ENCODE assay signal across 8 cellular contexts in the genomic region with DNA sequence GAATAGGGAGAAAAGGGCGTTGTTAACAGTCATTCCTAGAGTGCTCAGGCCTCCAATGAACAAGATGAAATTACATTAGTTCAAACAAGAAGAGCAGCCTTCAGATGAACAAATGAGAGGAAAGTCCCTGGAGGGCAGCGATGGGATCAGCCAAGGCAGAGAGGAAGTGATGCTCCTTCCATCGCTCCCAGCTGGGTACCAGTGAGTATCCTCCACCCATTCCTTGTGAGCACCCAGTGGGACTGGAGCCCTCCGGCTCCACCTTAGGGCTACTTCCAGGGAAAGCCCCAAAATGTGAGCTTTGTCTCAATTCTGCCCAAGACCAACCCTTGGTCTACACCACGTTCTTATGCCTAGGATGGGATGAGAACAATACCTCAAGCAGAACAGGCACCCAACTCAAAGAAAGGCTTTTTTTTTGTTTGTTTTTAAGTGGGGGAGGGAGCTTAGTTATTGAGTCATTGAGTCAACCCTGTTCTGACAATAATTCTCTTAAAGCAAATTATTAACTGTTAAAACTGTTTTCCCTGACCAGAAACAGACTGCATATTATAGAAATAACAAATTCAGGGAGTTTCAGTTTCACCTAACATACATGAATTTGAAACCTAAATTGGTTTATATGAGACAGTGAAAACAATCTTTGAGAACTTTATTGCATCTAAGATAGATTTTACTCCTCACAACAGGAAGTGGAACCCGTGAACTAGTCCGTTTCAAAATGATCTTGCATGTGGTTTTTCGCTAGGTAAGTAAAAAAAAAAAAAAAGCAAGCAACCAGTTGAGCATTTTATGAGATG.
A peak's percentile ranks its signal among the peaks of the same experiment; 100 is the strongest.
DNase-seq lines count a peak whose midpoint lies in the region; ATAC-seq and TF ChIP-seq lines count a peak whose summit lies in the region.

No MANE protein-coding gene starts in this region.

- H3K36me3 ChIP-seq in body of pancreas (replicated peaks in 1 of 2; ENCODE audit: insufficient read depth in 1 of 2, low read depth in 2 of 2) = no peaks in the 10 kb centered on the region
- H3K36me3 ChIP-seq in psoas muscle (ENCODE audit: insufficient read depth in 1 of 2, low read depth in 1 of 2) = no peaks in the 10 kb centered on the region

- H3K4me3 ChIP-seq in body of pancreas (no peak overlapping the region), psoas muscle (no peak overlapping the region)

- TF ChIP-seq POLR2A in body of pancreas (IDR thresholded peaks at IDR 0.05) = no peak

- ATAC-seq in GM19452 (IDR thresholded peaks at IDR 0.05; ENCODE audit: unreplicated experiment) (peak; percentile 62), HG03442 (IDR thresholded peaks at IDR 0.05; ENCODE audit: unreplicated experiment) (peak; percentile 65), body of pancreas (peak; percentile 41), psoas muscle (no peak)

- DNase-seq in Caki2 (ENCODE audit: low read depth) (peak; percentile 58), body of pancreas (no peak), psoas muscle (no peak), NCI-H2171 (lab: John Stamatoyannopoulos, UW) (no peak), HK-2 (ENCODE audit: unreplicated experiment) (no peak), NCI-H2081 treated with DMSO at 0.1 percent for 48 hours (lab: John Stamatoyannopoulos, UW) (no peak)

- H3K27me3 ChIP-seq in body of pancreas = no peaks in the 10 kb centered on the region
- H3K27me3 ChIP-seq in psoas muscle (ENCODE audit: insufficient read depth in 3 of 3, low read length in 2 of 3) = no peaks in the 10 kb centered on the region

- intact Hi-C loops in body of pancreas (cut with DNase I) (no loop called here), psoas muscle (cut with DNase I) (no loop called here)

- no peaks in the 10 kb centered on the region for H3K9me3 ChIP-seq in body of pancreas
- H3K9me3 ChIP-seq in psoas muscle = no peaks in the 10 kb centered on the region

- H3K27ac ChIP-seq in body of pancreas (peak overlapping the region in 2 of 4 donors; percentile 24 to 46), psoas muscle (no peak overlapping the region)

- in situ Hi-C loops in Caki2 (cut with HindIII; ENCODE audit: low pct_unique_long_range_greater_than_20kb, low sequenced_read_pairs) = no loop called here

- TF ChIP-seq CTCF in body of pancreas (IDR thresholded peaks at IDR 0.05) (no peak), psoas muscle (IDR thresholded peaks at IDR 0.05) (no peak)

- 56 to 63% methylated on average over 8 of the region's 8 CpGs for WGBS in body of pancreas, 2 donors
- WGBS in psoas muscle, 3 donors = 69 to 80% (median 78%) methylated on average over 8 of the region's 8 CpGs

- H3K4me1 ChIP-seq in body of pancreas (no peaks in the 10 kb centered on the region), psoas muscle (no peaks in the 10 kb centered on the region)

Comparison
In these comparisons a context has a peak if more than half of its experiments do, and no peak if none do; other contexts are left out.
1. ATAC-seq: peak in GM19452 (single experiment), HG03442 (single experiment) and body of pancreas (single experiment); none in psoas muscle (0 of 4).